ENCODE assay signal across 19 cellular contexts in genomic region chr22:49329636-49330035, GRCh38.
A peak's percentile ranks its signal among the peaks of the same experiment; 100 is the strongest.
DNase-seq lines count a peak whose midpoint lies in the region; ATAC-seq and TF ChIP-seq lines count a peak whose summit lies in the region.
"Had no signal": no experiment of that assay in that cellular context is flagged by ENCODE, and none has a peak within 500 bp of the region (broad histone marks: within the 10 kb centered on the region; RNA-seq: fewer than 3 reads in every experiment).

No MANE protein-coding gene starts in this region.

- H3K4me3 Mint-ChIP-seq in activated CD8-positive, alpha-beta memory T cell treated with anti-CD3 and anti-CD28 coated beads, Interleukin-2, amount 10 ng/mL, durations not matched to agents 7 days and 5 days = no peak overlapping the region
- no peak overlapping the region for H3K4me3 Mint-ChIP-seq in activated T-helper 2 cell treated with anti-CD3 and anti-CD28 coated beads, Interferon-gamma antibody, Interleukin-2, Interleukin-4, amounts not matched to agents 10 μg/mL and 5 μg/mL and 100 μg/mL, durations not matched to agents 14 hours and 24 hours and 36 hours (ENCODE audit: low read depth)

- H3K27ac ChIP-seq in lower lobe of right lung = no peak overlapping the region
- no peak overlapping the region for H3K27ac ChIP-seq in spleen
- no peak overlapping the region for H3K27ac ChIP-seq in ascending aorta
- H3K27ac ChIP-seq: 22Rv1, C4-2B, Peyer's patch had no signal

- peak; percentile 9 for DNase-seq in activated CD8-positive, alpha-beta memory T cell treated with anti-CD3 and anti-CD28 coated beads for 24 hours
- no peak for DNase-seq in activated CD8-positive, alpha-beta memory T cell treated with anti-CD3 and anti-CD28 coated beads, Interleukin-2, amount 50 U/mL, for 4 hours
- peak; percentile 22 for DNase-seq in activated CD8-positive, alpha-beta memory T cell treated with anti-CD3 and anti-CD28 coated beads, Interleukin-2, amount 10 ng/mL, durations not matched to agents 7 days and 5 days
- peak; percentile 16 for DNase-seq in lower lobe of right lung
- peak; percentile 38 for DNase-seq in spleen
- DNase-seq in NCI-H146 treated with DMSO at 0.1 percent for 48 hours (lab: John Stamatoyannopoulos, UW; ENCODE audit: unreplicated experiment) = no peak
- no peak for DNase-seq in ascending aorta (ENCODE audit: low spot score in 2 of 2)
- no peak for DNase-seq in activated T-helper 2 cell treated with anti-CD3 and anti-CD28 coated beads, Interferon-gamma antibody, Interleukin-2, Interleukin-4, amounts not matched to agents 10 μg/mL and 5 μg/mL and 100 μg/mL, durations not matched to agents 14 hours and 24 hours and 36 hours (ENCODE audit: low spot score)
- DNase-seq: AML-193; GOT3; NCI-H1092 treated with DMSO at 0.1 percent for 48 hours; NCI-H1694; NCI-H510A; NCI-H748 treated with DMSO at 0.1 percent for 48 hours; NK-92 treated with Interleukin-12 subunit alpha and Interleukin-12 subunit beta, amount 100 ng/mL, for 24 hours; Right ventricle myocardium superior had no signal

- H3K36me3 ChIP-seq in lower lobe of right lung (no peaks in the 10 kb centered on the region), spleen (no peaks in the 10 kb centered on the region), ascending aorta (no peaks in the 10 kb centered on the region)
- H3K36me3 ChIP-seq: Peyer's patch had no signal

- H3K9me3 ChIP-seq in lower lobe of right lung (no peaks in the 10 kb centered on the region), spleen (peaks cover 0 to 28% (median 16%) of the 10 kb centered on the region in 8 donors), ascending aorta (peaks cover 0 to 6% of the 10 kb centered on the region in 2 donors)
- H3K9me3 ChIP-seq: Peyer's patch had no signal

- no peak overlapping the region for H3K27ac Mint-ChIP-seq in activated CD8-positive, alpha-beta memory T cell treated with anti-CD3 and anti-CD28 coated beads, Interleukin-2, amount 10 ng/mL, durations not matched to agents 7 days and 5 days
- H3K27ac Mint-ChIP-seq in activated T-helper 2 cell treated with anti-CD3 and anti-CD28 coated beads, Interferon-gamma antibody, Interleukin-2, Interleukin-4, amounts not matched to agents 10 μg/mL and 5 μg/mL and 100 μg/mL, durations not matched to agents 14 hours and 24 hours and 36 hours = no peak overlapping the region

- no peaks in the 10 kb centered on the region for H3K36me3 Mint-ChIP-seq in activated CD8-positive, alpha-beta memory T cell treated with anti-CD3 and anti-CD28 coated beads, Interleukin-2, amount 10 ng/mL, durations not matched to agents 7 days and 5 days
- H3K36me3 Mint-ChIP-seq in activated T-helper 2 cell treated with anti-CD3 and anti-CD28 coated beads, Interferon-gamma antibody, Interleukin-2, Interleukin-4, amounts not matched to agents 10 μg/mL and 5 μg/mL and 100 μg/mL, durations not matched to agents 14 hours and 24 hours and 36 hours (ENCODE audit: low read depth) = no peaks in the 10 kb centered on the region

- H3K4me1 Mint-ChIP-seq in activated CD8-positive, alpha-beta memory T cell treated with anti-CD3 and anti-CD28 coated beads, Interleukin-2, amount 10 ng/mL, durations not matched to agents 7 days and 5 days = peaks cover 8% of the 10 kb centered on the region
- no peaks in the 10 kb centered on the region for H3K4me1 Mint-ChIP-seq in activated T-helper 2 cell treated with anti-CD3 and anti-CD28 coated beads, Interferon-gamma antibody, Interleukin-2, Interleukin-4, amounts not matched to agents 10 μg/mL and 5 μg/mL and 100 μg/mL, durations not matched to agents 14 hours and 24 hours and 36 hours (ENCODE audit: low read depth)

- H3K27me3 ChIP-seq in lower lobe of right lung (ENCODE audit: low read depth) = peaks cover 11% of the 10 kb centered on the region
- peaks cover 0 to 61% (median 0%) of the 10 kb centered on the region in 7 donors for H3K27me3 ChIP-seq in spleen (replicated peaks in 1 of 7)
- H3K27me3 ChIP-seq in ascending aorta = no peaks in the 10 kb centered on the region
- H3K27me3 ChIP-seq: Peyer's patch had no signal

- CTCF ChIA-PET in activated CD8-positive, alpha-beta memory T cell treated with anti-CD3 and anti-CD28 coated beads, Interleukin-2, amount 10 ng/mL, durations not matched to agents 7 days and 5 days (lab: Charles Lee) = no interaction called here

- intact Hi-C loops in lower lobe of right lung (cut with DNase I) = no loop called here
- intact Hi-C loops in spleen (cut with DNase I; ENCODE audit: low total_unique reads) = no loop called here
- intact Hi-C loops in ascending aorta (cut with DNase I) = no loop called here
- intact Hi-C loops in activated T-helper 2 cell treated with anti-CD3 and anti-CD28 coated beads, Interferon-gamma antibody, Interleukin-2, Interleukin-4, amounts not matched to agents 10 μg/mL and 5 μg/mL and 100 μg/mL, durations not matched to agents 14 hours and 24 hours and 36 hours (cut with micrococcal nuclease) = no loop called here

- no peak for ATAC-seq in activated CD8-positive, alpha-beta memory T cell treated with anti-CD3 and anti-CD28 coated beads, Interleukin-2, amount 10 ng/mL, durations not matched to agents 7 days and 5 days
- ATAC-seq in lower lobe of right lung = no peak

- no peak for TF ChIP-seq POLR2A in spleen (IDR thresholded peaks at IDR 0.05)

- H3K4me3 ChIP-seq in lower lobe of right lung (no peak overlapping the region), spleen (no peak overlapping the region), ascending aorta (no peak overlapping the region)
- H3K4me3 ChIP-seq: Peyer's patch had no signal

- H3K4me1 ChIP-seq in lower lobe of right lung (no peaks in the 10 kb centered on the region), spleen (no peaks in the 10 kb centered on the region), ascending aorta (no peaks in the 10 kb centered on the region)
- H3K4me1 ChIP-seq: Peyer's patch had no signal

- 61 to 72% (median 67%) methylated on average over 5 of the region's 5 CpGs for WGBS in spleen, 5 donors

- no peaks in the 10 kb centered on the region for H3K27me3 Mint-ChIP-seq in activated CD8-positive, alpha-beta memory T cell treated with anti-CD3 and anti-CD28 coated beads, Interleukin-2, amount 10 ng/mL, durations not matched to agents 7 days and 5 days
- H3K27me3 Mint-ChIP-seq in activated T-helper 2 cell treated with anti-CD3 and anti-CD28 coated beads, Interferon-gamma antibody, Interleukin-2, Interleukin-4, amounts not matched to agents 10 μg/mL and 5 μg/mL and 100 μg/mL, durations not matched to agents 14 hours and 24 hours and 36 hours (ENCODE audit: low read depth) = no peaks in the 10 kb centered on the region

- no peak for TF ChIP-seq CTCF in lower lobe of right lung (IDR thresholded peaks at IDR 0.05)
- no peak for TF ChIP-seq CTCF in spleen (IDR thresholded peaks at IDR 0.05 in 8 of 11, conservative IDR thresholded peaks at IDR 0.05 in 3 of 11)
- TF ChIP-seq CTCF in ascending aorta (IDR thresholded peaks at IDR 0.05) = no peak

- no peaks in the 10 kb centered on the region for H3K9me3 Mint-ChIP-seq in activated CD8-positive, alpha-beta memory T cell treated with anti-CD3 and anti-CD28 coated beads, Interleukin-2, amount 10 ng/mL, durations not matched to agents 7 days and 5 days (ENCODE audit: low read depth)
- no peaks in the 10 kb centered on the region for H3K9me3 Mint-ChIP-seq in activated T-helper 2 cell treated with anti-CD3 and anti-CD28 coated beads, Interferon-gamma antibody, Interleukin-2, Interleukin-4, amounts not matched to agents 10 μg/mL and 5 μg/mL and 100 μg/mL, durations not matched to agents 14 hours and 24 hours and 36 hours

Comparison
In these comparisons a context has a peak if more than half of its experiments do, and no peak if none do; other contexts are left out.
1. DNase-seq: peak in activated CD8-positive, alpha-beta memory T cell treated with anti-CD3 and anti-CD28 coated beads for 24 hours (single experiment), activated CD8-positive, alpha-beta memory T cell treated with anti-CD3 and anti-CD28 coated beads, Interleukin-2, amount 10 ng/mL, durations not matched to agents 7 days and 5 days (single experiment), lower lobe of right lung (single experiment) and spleen (single experiment); none in activated CD8-positive, alpha-beta memory T cell treated with anti-CD3 and anti-CD28 coated beads, Interleukin-2, amount 50 U/mL, for 4 hours (single experiment), NCI-H146 treated with DMSO at 0.1 percent for 48 hours (single experiment), ascending aorta (0 of 2) and activated T-helper 2 cell treated with anti-CD3 and anti-CD28 coated beads, Interferon-gamma antibody, Interleukin-2, Interleukin-4, amounts not matched to agents 10 μg/mL and 5 μg/mL and 100 μg/mL, durations not matched to agents 14 hours and 24 hours and 36 hours (single experiment).